In genomic region chr3:19073341-19074105, GRCh38 we compare ENCODE assay signal across 28 cellular contexts.
"Had no signal": no experiment of that assay in that cellular context is flagged by ENCODE, and none has a peak within 500 bp of the region (broad histone marks: within the 10 kb centered on the region; RNA-seq: fewer than 3 reads in every experiment).

No MANE protein-coding gene starts in this region.

- H3K27me3 ChIP-seq: ascending aorta, breast epithelium, cardiac muscle cell, colonic mucosa, esophagus muscularis mucosa, foreskin keratinocyte, gastrocnemius medialis, heart left ventricle had no signal

- DNase-seq: activated CD4-positive, alpha-beta T cell treated with anti-CD3 and anti-CD28 coated beads for 48 hours; activated CD4-positive, alpha-beta T cell treated with anti-CD3 and anti-CD28 coated beads, Interleukin-2, amount 50 U/mL, for 1 hour; activated CD4-positive, alpha-beta T cell treated with anti-CD3 and anti-CD28 coated beads, Interleukin-2, amount 50 U/mL, for 48 hours; activated CD8-positive, alpha-beta memory T cell treated with anti-CD3 and anti-CD28 coated beads for 24 hours; activated CD8-positive, alpha-beta T cell treated with anti-CD3 and anti-CD28 coated beads for 36 hours; activated effector memory CD4-positive, alpha-beta T cell treated with Interleukin-2 at 50 U/mL for 16 hours; activated gamma-delta T cell treated with Interleukin-2 at 50 U/mL for 16 hours; activated naive CD4-positive, alpha-beta T cell treated with Interleukin-2 at 50 U/mL for 16 hours; activated naive CD8-positive, alpha-beta T cell treated with anti-CD3 and anti-CD28 coated beads for 36 hours; activated naive CD8-positive, alpha-beta T cell treated with anti-CD3 and anti-CD28 coated beads, Interleukin-2, amount 50 U/mL, for 24 hours; activated T-cell treated with anti-CD3 and anti-CD28 coated beads, Interleukin-2, amount 50 U/mL, for 4 hours; central memory CD4-positive, alpha-beta T cell; cerebellar nuclear complex; colonic mucosa; effector CD8-positive, alpha-beta T cell; endodermal cell; gastrocnemius medialis; glutamatergic neuron; heart left ventricle; T-helper 2 cell had no signal

- H3K4me3 Mint-ChIP-seq: activated CD8-positive, alpha-beta T cell treated with anti-CD3 and anti-CD28 coated beads for 36 hours; activated naive CD4-positive, alpha-beta T cell treated with anti-CD3 and anti-CD28 coated beads, Interleukin-2, amount 50 U/mL, for 24 hours; activated naive CD8-positive, alpha-beta T cell treated with anti-CD3 and anti-CD28 coated beads for 36 hours; activated naive CD8-positive, alpha-beta T cell treated with anti-CD3 and anti-CD28 coated beads, Interleukin-2, amount 50 U/mL, for 24 hours; activated T-cell treated with anti-CD3 and anti-CD28 coated beads, Interleukin-2, amount 50 U/mL, for 4 hours; activated T-helper 17 cell treated with anti-CD3 and anti-CD28 coated beads, Interleukin-2, amount 50 U/mL, for 72 hours; brain; endodermal cell had no signal

- H3K4me3 ChIP-seq: ascending aorta, breast epithelium, cardiac muscle cell, colonic mucosa, esophagus muscularis mucosa, gastrocnemius medialis, heart left ventricle had no signal

- H3K36me3 Mint-ChIP-seq: activated naive CD8-positive, alpha-beta T cell treated with anti-CD3 and anti-CD28 coated beads for 36 hours; brain had no signal

- H3K36me3 ChIP-seq: ascending aorta, breast epithelium, cardiac muscle cell, colonic mucosa, esophagus muscularis mucosa, gastrocnemius medialis, heart left ventricle had no signal

- H3K27me3 Mint-ChIP-seq: activated CD8-positive, alpha-beta T cell treated with anti-CD3 and anti-CD28 coated beads for 36 hours; activated naive CD4-positive, alpha-beta T cell treated with anti-CD3 and anti-CD28 coated beads, Interleukin-2, amount 50 U/mL, for 24 hours; activated naive CD8-positive, alpha-beta T cell treated with anti-CD3 and anti-CD28 coated beads, Interleukin-2, amount 50 U/mL, for 24 hours; brain had no signal

- ATAC-seq: activated CD8-positive, alpha-beta T cell treated with anti-CD3 and anti-CD28 coated beads for 36 hours; activated naive CD8-positive, alpha-beta T cell treated with anti-CD3 and anti-CD28 coated beads, Interleukin-2, amount 50 U/mL, for 24 hours; activated T-cell treated with anti-CD3 and anti-CD28 coated beads, Interleukin-2, amount 50 U/mL, for 4 hours; activated T-helper 17 cell treated with anti-CD3 and anti-CD28 coated beads, Interleukin-2, amount 50 U/mL, for 72 hours; foreskin keratinocyte; gastrocnemius medialis; heart left ventricle had no signal

- H3K9me3 Mint-ChIP-seq: activated naive CD8-positive, alpha-beta T cell treated with anti-CD3 and anti-CD28 coated beads for 36 hours; activated T-cell treated with anti-CD3 and anti-CD28 coated beads, Interleukin-2, amount 50 U/mL, for 4 hours had no signal

- H3K27ac Mint-ChIP-seq: activated CD8-positive, alpha-beta T cell treated with anti-CD3 and anti-CD28 coated beads for 36 hours; activated naive CD4-positive, alpha-beta T cell treated with anti-CD3 and anti-CD28 coated beads, Interleukin-2, amount 50 U/mL, for 24 hours; activated naive CD8-positive, alpha-beta T cell treated with anti-CD3 and anti-CD28 coated beads for 36 hours; activated naive CD8-positive, alpha-beta T cell treated with anti-CD3 and anti-CD28 coated beads, Interleukin-2, amount 50 U/mL, for 24 hours; activated T-helper 17 cell treated with anti-CD3 and anti-CD28 coated beads, Interleukin-2, amount 50 U/mL, for 72 hours; brain; endodermal cell had no signal

- H3K27ac ChIP-seq: ascending aorta, breast epithelium, cardiac muscle cell, colonic mucosa, esophagus muscularis mucosa, foreskin keratinocyte, gastrocnemius medialis, heart left ventricle had no signal

- H3K9me3 ChIP-seq: ascending aorta, breast epithelium, colonic mucosa, esophagus muscularis mucosa, gastrocnemius medialis had no signal

- H3K4me1 Mint-ChIP-seq: activated naive CD4-positive, alpha-beta T cell treated with anti-CD3 and anti-CD28 coated beads, Interleukin-2, amount 50 U/mL, for 24 hours; activated naive CD8-positive, alpha-beta T cell treated with anti-CD3 and anti-CD28 coated beads for 36 hours; activated naive CD8-positive, alpha-beta T cell treated with anti-CD3 and anti-CD28 coated beads, Interleukin-2, amount 50 U/mL, for 24 hours; activated T-helper 17 cell treated with anti-CD3 and anti-CD28 coated beads, Interleukin-2, amount 50 U/mL, for 72 hours had no signal

- H3K4me1 ChIP-seq: breast epithelium, colonic mucosa, esophagus muscularis mucosa, foreskin keratinocyte, gastrocnemius medialis, heart left ventricle had no signal
